In the genomic region with DNA sequence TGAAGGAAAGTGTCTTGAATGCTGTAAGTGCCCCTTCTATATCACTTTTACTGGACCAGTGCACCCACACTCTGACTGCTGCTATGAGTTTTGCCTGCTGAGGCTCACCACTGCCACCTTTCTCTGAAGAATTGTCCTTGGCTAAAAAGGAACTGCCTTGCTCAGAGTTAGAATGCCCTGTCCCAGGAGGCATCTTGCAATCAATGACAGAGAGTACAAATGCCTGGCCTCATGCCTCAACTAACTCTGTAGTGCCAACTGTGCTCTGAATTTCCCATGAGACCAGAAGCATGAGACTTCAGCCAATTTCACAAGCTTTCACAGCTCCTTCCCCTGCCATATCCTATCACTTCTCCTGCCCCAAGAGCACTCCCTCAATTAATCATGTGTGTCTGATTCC, we compare ENCODE assay signal across 15 cellular contexts.
A peak's percentile ranks its signal among the peaks of the same experiment; 100 is the strongest.
DNase-seq lines count a peak whose midpoint lies in the region; ATAC-seq, FAIRE-seq and TF ChIP-seq lines count a peak whose summit lies in the region.
"Had no signal": no experiment of that assay in that cellular context is flagged by ENCODE, and none has a peak within 500 bp of the region (broad histone marks: within the 10 kb centered on the region; RNA-seq: fewer than 3 reads in every experiment).

No MANE protein-coding gene starts in this region.

- H3K9me3 ChIP-seq in H9 (ENCODE audit: control insufficient read depth, low read depth, low read length) (peaks cover 5% of the 10 kb centered on the region), Panc1 (ENCODE audit: control insufficient read depth, insufficient read depth, low read depth, low read length) (peaks cover 19% of the 10 kb centered on the region), pancreas (no peaks in the 10 kb centered on the region), smooth muscle cell (replicated peaks; ENCODE audit: low read depth) (peaks cover 8% of the 10 kb centered on the region)

- no peaks in the 10 kb centered on the region for H3K27me3 Mint-ChIP-seq in H9 (ENCODE audit: low read depth)
- H3K27me3 Mint-ChIP-seq: CD4-positive, alpha-beta T cell; stimulated activated naive CD8-positive, alpha-beta T cell treated with anti-CD3 and anti-CD28 coated beads, Interleukin-15, Interleukin-2, amounts not matched to agents 100 ng/mL and 50 ng/mL, for 24 hours had no signal

- peaks cover 27 to 49% (median 29%) of the 10 kb centered on the region in 3 experiments for H3K36me3 Mint-ChIP-seq in H9 (ENCODE audit: insufficient read depth in 1 of 3, low read depth in 3 of 3)

- H4K8ac ChIP-seq in H9 (replicated peaks; ENCODE audit: insufficient read length, low read depth, low read length) = no peak overlapping the region

- peaks cover 37 to 45% of the 10 kb centered on the region in 2 experiments for H3K9me3 Mint-ChIP-seq in H9

- intact Hi-C loops in Panc1 (cut with micrococcal nuclease; ENCODE audit: unreplicated experiment) (no loop called here), pancreas (cut with DNase I) (no loop called here)

- H3K4me3 ChIP-seq in Panc1 (ENCODE audit: low read depth in 2 of 2, low read length in 2 of 2) (no peak overlapping the region), fibroblast of mammary gland (ENCODE audit: control insufficient read depth, low read depth, low read length) (no peak overlapping the region), pancreas (no peak overlapping the region), smooth muscle cell (no peak overlapping the region)

- no peaks in the 10 kb centered on the region for H3F3A ChIP-seq in smooth muscle cell (ENCODE audit: low read depth)

- no peak overlapping the region for H3K23ac ChIP-seq in H9 (ENCODE audit: insufficient read length, low read depth, low read length)

- H2AFZ ChIP-seq in H9 (ENCODE audit: low read length) = no peak overlapping the region
- H2AFZ ChIP-seq in smooth muscle cell (ENCODE audit: low read depth) = no peak overlapping the region

- H2BK120ac ChIP-seq in H9 (ENCODE audit: low read depth, low read length, poor library complexity, severe bottlenecking) = no peak overlapping the region

- H3K27ac ChIP-seq in H9 (ENCODE audit: insufficient read length, low read depth, low read length) = no peak overlapping the region
- 0 out of 2 replicates have a peak overlapping the region, but pooled peaks have one; percentile 26 for H3K27ac ChIP-seq in Panc1 (ENCODE audit: low read length)
- H3K27ac ChIP-seq in pancreas = no peak overlapping the region
- no peak overlapping the region for H3K27ac ChIP-seq in smooth muscle cell (ENCODE audit: low read depth)

- no peak overlapping the region for H4K91ac ChIP-seq in H9 (ENCODE audit: insufficient read length, low read depth, low read length)

- H3K27me3 ChIP-seq in H9 (ENCODE audit: insufficient read depth, low read length) = no peaks in the 10 kb centered on the region
- no peaks in the 10 kb centered on the region for H3K27me3 ChIP-seq in Panc1 (ENCODE audit: control insufficient read depth, insufficient read depth, low read length)
- no peaks in the 10 kb centered on the region for H3K27me3 ChIP-seq in pancreas
- no peaks in the 10 kb centered on the region for H3K27me3 ChIP-seq in smooth muscle cell (ENCODE audit: low read depth)

- peak overlapping the region in 1 of 3 experiments; percentile 17; a peak in 3 of 7 replicates for H3K27ac Mint-ChIP-seq in H9
- H3K27ac Mint-ChIP-seq: activated T-helper 1 cell treated with anti-CD3 and anti-CD28 coated beads, Interleukin-12 subunit alpha, Interleukin-12 subunit beta, Interleukin-2, Interleukin-4 antibody, amounts not matched to agents 30 ng/mL and 10 ng/mL and 1 ng/mL, durations not matched to agents 14 hours and 24 hours and 36 hours; CD4-positive, alpha-beta T cell; stimulated activated naive CD8-positive, alpha-beta T cell treated with anti-CD3 and anti-CD28 coated beads, Interleukin-15, Interleukin-2, amounts not matched to agents 100 ng/mL and 50 ng/mL, for 24 hours had no signal

- H3K4ac ChIP-seq in H9 (ENCODE audit: low read depth, low read length) = no peak overlapping the region

- H3K4me1 Mint-ChIP-seq in H9 = peaks cover 12 to 17% of the 10 kb centered on the region in 2 experiments

- H4K5ac ChIP-seq in H9 (ENCODE audit: insufficient read length, low read depth, low read length) = no peak overlapping the region

- no peak overlapping the region for H2BK12ac ChIP-seq in H9 (ENCODE audit: insufficient read length, low read depth, low read length)

- H3K23me2 ChIP-seq in H9 (ENCODE audit: insufficient read length, low read depth, low read length, poor library complexity, severe bottlenecking) = no peaks in the 10 kb centered on the region

- H3K18ac ChIP-seq in H9 (ENCODE audit: insufficient read length, low read depth, low read length) = no peak overlapping the region

- ATAC-seq in Panc1 = no peak; the same call in 1 of the 2 replicates
- ATAC-seq in pancreas = peak; percentile 68 to 95 (median 75)
- ATAC-seq in HG03175 (IDR thresholded peaks at IDR 0.05; ENCODE audit: unreplicated experiment) = no peak

- H3K4me2 ChIP-seq in H9 (ENCODE audit: insufficient read depth, insufficient read length, low read length) (no peak overlapping the region), smooth muscle cell (no peak overlapping the region)

- H2BK15ac ChIP-seq in H9 (ENCODE audit: low read depth, low read length) = no peak overlapping the region

- no peak overlapping the region for H3K9ac ChIP-seq in H9 (ENCODE audit: extremely low read depth, insufficient read length, low read length)
- H3K9ac ChIP-seq in smooth muscle cell (ENCODE audit: low read depth) = no peak overlapping the region

- no peak overlapping the region for H3K14ac ChIP-seq in H9 (ENCODE audit: insufficient read depth, low read length)

- TF ChIP-seq CTCF in H9 (conservative IDR thresholded peaks at IDR 0.05) = peak; percentile 27; the same call in 1 of the 3 replicates
- TF ChIP-seq CTCF in Panc1 (IDR thresholded peaks at IDR 0.05) = peak; percentile 29
- peak; percentile 14 for TF ChIP-seq CTCF in fibroblast of mammary gland (conservative IDR thresholded peaks at IDR 0.05; ENCODE audit: control insufficient read depth, insufficient read depth, low read depth, low read length)
- TF ChIP-seq CTCF in pancreas (IDR thresholded peaks at IDR 0.05) = no peak
- no peak for TF ChIP-seq CTCF in smooth muscle cell (IDR thresholded peaks at IDR 0.05; ENCODE audit: borderline replicate concordance, insufficient read depth, poor library complexity, severe bottlenecking)

- in situ Hi-C loops in Panc1 (cut with HindIII; ENCODE audit: low pct_unique_long_range_greater_than_20kb, low sequenced_read_pairs) = no loop called here

- no peak overlapping the region for H2BK20ac ChIP-seq in H9 (ENCODE audit: low read depth, low read length, poor library complexity, severe bottlenecking)

- POLR2A ChIA-PET in Panc1 (lab: Charles Lee) = no interaction called here

- no peaks in the 10 kb centered on the region for H4K20me1 ChIP-seq in H9 (ENCODE audit: control insufficient read depth, insufficient read depth, insufficient read length)
- H4K20me1 ChIP-seq in smooth muscle cell (ENCODE audit: low read depth) = no peaks in the 10 kb centered on the region

- no peak overlapping the region for H3K56ac ChIP-seq in H9 (ENCODE audit: insufficient read length, low read depth, low read length)

- DNase-seq in H9 (no peak), Panc1 (ENCODE audit: low read depth, low spot score) (no peak), fibroblast of mammary gland (ENCODE audit: low read depth) (peak; percentile 27), pancreas (peak in 3 of 6 donors; percentile 27 to 66 (median 47)), smooth muscle cell (lab: John Stamatoyannopoulos, UW; ENCODE audit: unreplicated experiment) (no peak), kidney glomerular epithelial cell (lab: John Stamatoyannopoulos, UW) (no peak), NCI-H187 treated with DMSO at 0.1 percent for 48 hours (lab: John Stamatoyannopoulos, UW) (no peak)
- DNase-seq: activated CD4-positive, alpha-beta T cell treated with anti-CD3 and anti-CD28 coated beads for 4 hours; CD4-positive, alpha-beta T cell; GDM1; NCI-H1694; retina had no signal

- no peaks in the 10 kb centered on the region for H3K36me3 ChIP-seq in Panc1 (ENCODE audit: control insufficient read depth, insufficient read depth, low read length)
- no peaks in the 10 kb centered on the region for H3K36me3 ChIP-seq in pancreas
- no peaks in the 10 kb centered on the region for H3K36me3 ChIP-seq in smooth muscle cell (ENCODE audit: low read depth)

- FAIRE-seq in pancreas (lab: Jason Lieb, UNC) = no peak

- H3K4me1 ChIP-seq in H9 (ENCODE audit: insufficient read depth, low read length) = no peaks in the 10 kb centered on the region
- no peaks in the 10 kb centered on the region for H3K4me1 ChIP-seq in Panc1 (ENCODE audit: control insufficient read depth, insufficient read depth, low read length)
- no peaks in the 10 kb centered on the region for H3K4me1 ChIP-seq in pancreas
- H3K4me1 ChIP-seq in smooth muscle cell (ENCODE audit: low read depth) = peaks cover 15% of the 10 kb centered on the region

- no TSS peak for BruUV-seq in Panc1 (replicated peaks; lab: Mats Ljungman, UMichigan)

- no peak overlapping the region for H3K4me3 Mint-ChIP-seq in H9
- H3K4me3 Mint-ChIP-seq: activated T-helper 1 cell treated with anti-CD3 and anti-CD28 coated beads, Interleukin-12 subunit alpha, Interleukin-12 subunit beta, Interleukin-2, Interleukin-4 antibody, amounts not matched to agents 30 ng/mL and 10 ng/mL and 1 ng/mL, durations not matched to agents 14 hours and 24 hours and 36 hours; CD4-positive, alpha-beta T cell; stimulated activated naive CD8-positive, alpha-beta T cell treated with anti-CD3 and anti-CD28 coated beads, Interleukin-15, Interleukin-2, amounts not matched to agents 100 ng/mL and 50 ng/mL, for 24 hours had no signal

- H2AK5ac ChIP-seq in H9 (ENCODE audit: insufficient read length, low read length) = no peak overlapping the region

- H3T11ph ChIP-seq in H9 (ENCODE audit: low read length) = no peak overlapping the region

- H2BK5ac ChIP-seq in H9 (ENCODE audit: insufficient read length, low read length) = no peak overlapping the region

- CTCF ChIA-PET in Panc1 (lab: Charles Lee) = no interaction called here

- no peaks in the 10 kb centered on the region for H3K79me2 ChIP-seq in H9 (ENCODE audit: insufficient read depth, low read length)
- H3K79me2 ChIP-seq in smooth muscle cell (ENCODE audit: low read depth) = no peaks in the 10 kb centered on the region

- H3K79me1 ChIP-seq in H9 (ENCODE audit: insufficient read depth, low read depth, low read length, poor library complexity, severe bottlenecking) = no peaks in the 10 kb centered on the region

Comparison
In these comparisons a context has a peak if more than half of its experiments do, and no peak if none do; other contexts are left out.
1. CTCF ChIP-seq: peak in H9 (single experiment), Panc1 (single experiment) and fibroblast of mammary gland (single experiment); none in pancreas (0 of 4) and smooth muscle cell (single experiment).
2. ATAC-seq: peak in pancreas (4 of 4); none in Panc1 (single experiment) and HG03175 (single experiment).